22 cellular contexts compared by ENCODE assay signal in the genomic region with DNA sequence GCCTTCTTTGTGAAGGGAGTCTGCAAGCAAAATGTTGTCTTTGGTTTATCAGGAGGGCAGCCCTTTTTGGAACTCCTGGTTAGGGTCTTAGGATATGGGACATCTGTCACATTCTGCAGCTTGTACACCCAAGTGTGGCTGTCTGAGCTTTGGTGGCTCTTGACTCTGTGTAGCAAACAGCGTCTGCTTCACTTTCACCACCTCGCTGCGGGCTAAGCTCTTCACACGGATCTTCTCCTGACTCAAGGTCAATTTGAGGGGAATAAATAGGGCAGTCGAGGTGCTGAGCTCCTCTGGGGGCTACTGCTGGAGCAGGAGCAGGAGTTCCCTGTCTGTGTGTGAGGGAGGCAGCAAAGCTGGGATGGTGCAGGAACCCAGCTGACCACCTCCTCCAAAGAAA. TPM values are rescaled to one million over a fixed set of nuclear protein-coding genes. Genes with fewer than 3 reads are reported as not detected.
DNase-seq lines count a peak whose midpoint lies in the region; ATAC-seq and TF ChIP-seq lines count a peak whose summit lies in the region.
"Had no signal": no experiment of that assay in that cellular context is flagged by ENCODE, and none has a peak within 500 bp of the region (broad histone marks: within the 10 kb centered on the region; RNA-seq: fewer than 3 reads in every experiment).

No MANE protein-coding gene starts in this region.

- TF ChIP-seq CTCF in right atrium auricular region (IDR thresholded peaks at IDR 0.05), result no peak

- peak overlapping the region; percentile 84 to 89 for H3K27ac ChIP-seq in right atrium auricular region
- H3K27ac ChIP-seq in mucosa of rectum (ENCODE audit: low read depth in 2 of 2, low read length in 2 of 2), result peak overlapping the region; percentile 24 to 69
- no peak overlapping the region for H3K27ac ChIP-seq in effector memory CD4-positive, alpha-beta T cell (ENCODE audit: insufficient read depth, low read length, poor library complexity, severe bottlenecking)
- H3K27ac ChIP-seq: left lung, psoas muscle had no signal

- intact Hi-C loops in Right ventricle myocardium superior (cut with DNase I), result no loop called here
- intact Hi-C loops in activated T-helper 2 cell treated with anti-CD3 and anti-CD28 coated beads, Interferon-gamma antibody, Interleukin-2, Interleukin-4, amounts not matched to agents 10 μg/mL and 5 μg/mL and 100 μg/mL, durations not matched to agents 14 hours and 24 hours and 36 hours (cut with micrococcal nuclease), result no loop called here

- H3K36me3 ChIP-seq in right atrium auricular region, result no peaks in the 10 kb centered on the region
- peaks cover 5 to 8% of the 10 kb centered on the region in 2 donors for H3K36me3 ChIP-seq in mucosa of rectum (ENCODE audit: control insufficient read depth in 2 of 2, insufficient read depth in 2 of 2, low read length in 2 of 2)
- no peaks in the 10 kb centered on the region for H3K36me3 ChIP-seq in effector memory CD4-positive, alpha-beta T cell (ENCODE audit: control insufficient read depth, insufficient read depth, low read length)
- H3K36me3 ChIP-seq: left lung had no signal

- H3K27me3 ChIP-seq in right atrium auricular region, result no peaks in the 10 kb centered on the region
- no peaks in the 10 kb centered on the region for H3K27me3 ChIP-seq in mucosa of rectum (ENCODE audit: control insufficient read depth in 2 of 2, insufficient read depth in 2 of 2, low read length in 2 of 2)
- no peaks in the 10 kb centered on the region for H3K27me3 ChIP-seq in effector memory CD4-positive, alpha-beta T cell (replicated peaks; ENCODE audit: control insufficient read depth, insufficient read depth, low read length, poor library complexity, severe bottlenecking)
- H3K27me3 ChIP-seq: left lung had no signal

- H3K4me1 Mint-ChIP-seq in activated T-helper 2 cell treated with anti-CD3 and anti-CD28 coated beads, Interferon-gamma antibody, Interleukin-2, Interleukin-4, amounts not matched to agents 10 μg/mL and 5 μg/mL and 100 μg/mL, durations not matched to agents 14 hours and 24 hours and 36 hours (ENCODE audit: low read depth), result peaks cover 82% of the 10 kb centered on the region

- H3K27me3 Mint-ChIP-seq in activated T-helper 2 cell treated with anti-CD3 and anti-CD28 coated beads, Interferon-gamma antibody, Interleukin-2, Interleukin-4, amounts not matched to agents 10 μg/mL and 5 μg/mL and 100 μg/mL, durations not matched to agents 14 hours and 24 hours and 36 hours (ENCODE audit: low read depth), result no peaks in the 10 kb centered on the region
- H3K27me3 Mint-ChIP-seq: activated CD8-positive, alpha-beta T cell treated with anti-CD3 and anti-CD28 coated beads for 36 hours; activated naive CD4-positive, alpha-beta T cell treated with anti-CD3 and anti-CD28 coated beads, Interleukin-2, amount 10 ng/mL, durations not matched to agents 7 days and 5 days; activated T-cell treated with anti-CD3 and anti-CD28 coated beads, Interleukin-2, amount 50 U/mL, for 24 hours had no signal

- H3K4me1 ChIP-seq in right atrium auricular region, result peaks cover 0 to 87% of the 10 kb centered on the region in 2 donors
- peaks cover 41 to 52% of the 10 kb centered on the region in 2 donors for H3K4me1 ChIP-seq in mucosa of rectum (ENCODE audit: control insufficient read depth in 2 of 2, insufficient read depth in 2 of 2, low read length in 2 of 2)
- no peaks in the 10 kb centered on the region for H3K4me1 ChIP-seq in effector memory CD4-positive, alpha-beta T cell (ENCODE audit: control insufficient read depth, insufficient read depth, low read length, poor library complexity, severe bottlenecking)

- H3K9me3 ChIP-seq in right atrium auricular region (no peaks in the 10 kb centered on the region), mucosa of rectum (ENCODE audit: control insufficient read depth in 2 of 2, low read length in 2 of 2) (no peaks in the 10 kb centered on the region)
- no peaks in the 10 kb centered on the region for H3K9me3 ChIP-seq in effector memory CD4-positive, alpha-beta T cell (ENCODE audit: control insufficient read depth, low read length)
- H3K9me3 ChIP-seq: left lung, psoas muscle had no signal

- H3K36me3 Mint-ChIP-seq in activated T-helper 2 cell treated with anti-CD3 and anti-CD28 coated beads, Interferon-gamma antibody, Interleukin-2, Interleukin-4, amounts not matched to agents 10 μg/mL and 5 μg/mL and 100 μg/mL, durations not matched to agents 14 hours and 24 hours and 36 hours (ENCODE audit: low read depth), result peaks cover 67% of the 10 kb centered on the region
- H3K36me3 Mint-ChIP-seq: WTC11 had no signal

- DNase-seq in right atrium auricular region (ENCODE audit: low spot score), result no peak
- DNase-seq in Right ventricle myocardium superior, result no peak
- no peak for DNase-seq in activated T-helper 2 cell treated with anti-CD3 and anti-CD28 coated beads, Interferon-gamma antibody, Interleukin-2, Interleukin-4, amounts not matched to agents 10 μg/mL and 5 μg/mL and 100 μg/mL, durations not matched to agents 14 hours and 24 hours and 36 hours (ENCODE audit: low spot score)
- DNase-seq in occipital lobe (lab: John Stamatoyannopoulos, UW), result no peak
- no peak for DNase-seq in effector memory CD4-positive, alpha-beta T cell
- DNase-seq in SIG-M5 (lab: John Stamatoyannopoulos, UW), result no peak
- DNase-seq: activated CD8-positive, alpha-beta T cell treated with anti-CD3 and anti-CD28 coated beads for 36 hours; activated naive CD4-positive, alpha-beta T cell treated with anti-CD3 and anti-CD28 coated beads, Interleukin-2, amount 10 ng/mL, durations not matched to agents 7 days and 5 days; activated T-cell treated with anti-CD3 and anti-CD28 coated beads, Interleukin-2, amount 50 U/mL, for 24 hours; aorta; DMS 273 treated with DMSO at 0.1 percent for 48 hours; GF-D8; left lung; NCI-H1105; NCI-H2081 treated with DMSO at 0.1 percent for 48 hours; NCI-H526; psoas muscle; stimulated activated CD4-positive, alpha-beta T cell treated with anti-CD3 and anti-CD28 coated beads, Interleukin-4, amount 100 ng/mL, for 4 hours had no signal

- no peak overlapping the region for H3K9ac ChIP-seq in mucosa of rectum (ENCODE audit: low read depth in 1 of 2, low read length in 2 of 2)

- ATAC-seq in Right ventricle myocardium superior (ENCODE audit: poor library complexity) (no peak), GM18909 (IDR thresholded peaks at IDR 0.05; ENCODE audit: poor library complexity, unreplicated experiment) (no peak)
- ATAC-seq: activated CD8-positive, alpha-beta T cell treated with anti-CD3 and anti-CD28 coated beads for 36 hours; left lung; WTC11 had no signal

- H3K9me3 Mint-ChIP-seq in activated T-helper 2 cell treated with anti-CD3 and anti-CD28 coated beads, Interferon-gamma antibody, Interleukin-2, Interleukin-4, amounts not matched to agents 10 μg/mL and 5 μg/mL and 100 μg/mL, durations not matched to agents 14 hours and 24 hours and 36 hours, result no peaks in the 10 kb centered on the region
- H3K9me3 Mint-ChIP-seq: activated CD8-positive, alpha-beta T cell treated with anti-CD3 and anti-CD28 coated beads for 36 hours; activated naive CD4-positive, alpha-beta T cell treated with anti-CD3 and anti-CD28 coated beads, Interleukin-2, amount 10 ng/mL, durations not matched to agents 7 days and 5 days; activated T-cell treated with anti-CD3 and anti-CD28 coated beads, Interleukin-2, amount 50 U/mL, for 24 hours; neural crest cell; WTC11 had no signal

- no peak overlapping the region for H3K4me3 Mint-ChIP-seq in activated T-helper 2 cell treated with anti-CD3 and anti-CD28 coated beads, Interferon-gamma antibody, Interleukin-2, Interleukin-4, amounts not matched to agents 10 μg/mL and 5 μg/mL and 100 μg/mL, durations not matched to agents 14 hours and 24 hours and 36 hours (ENCODE audit: low read depth)
- H3K4me3 Mint-ChIP-seq: activated CD8-positive, alpha-beta T cell treated with anti-CD3 and anti-CD28 coated beads for 36 hours; activated naive CD4-positive, alpha-beta T cell treated with anti-CD3 and anti-CD28 coated beads, Interleukin-2, amount 10 ng/mL, durations not matched to agents 7 days and 5 days; activated T-cell treated with anti-CD3 and anti-CD28 coated beads, Interleukin-2, amount 50 U/mL, for 24 hours; neural crest cell; WTC11 had no signal

- H3K27ac Mint-ChIP-seq in activated T-helper 2 cell treated with anti-CD3 and anti-CD28 coated beads, Interferon-gamma antibody, Interleukin-2, Interleukin-4, amounts not matched to agents 10 μg/mL and 5 μg/mL and 100 μg/mL, durations not matched to agents 14 hours and 24 hours and 36 hours, result peak overlapping the region; percentile 54
- H3K27ac Mint-ChIP-seq: activated CD8-positive, alpha-beta T cell treated with anti-CD3 and anti-CD28 coated beads for 36 hours; activated naive CD4-positive, alpha-beta T cell treated with anti-CD3 and anti-CD28 coated beads, Interleukin-2, amount 10 ng/mL, durations not matched to agents 7 days and 5 days; activated T-cell treated with anti-CD3 and anti-CD28 coated beads, Interleukin-2, amount 50 U/mL, for 24 hours; WTC11 had no signal

- H3K4me3 ChIP-seq in right atrium auricular region, result no peak overlapping the region
- H3K4me3 ChIP-seq in mucosa of rectum (ENCODE audit: low read length in 2 of 2), result no peak overlapping the region
- H3K4me3 ChIP-seq in effector memory CD4-positive, alpha-beta T cell (ENCODE audit: insufficient read depth, low read depth, low read length, poor library complexity, severe bottlenecking), result no peak overlapping the region
- H3K4me3 ChIP-seq: left lung, psoas muscle had no signal

RNA-seq across cellular contexts. Expression of a gene that starts 10.6 kb away (rescaled TPM):
- total RNA-seq in right atrium auricular region (10 to 100 TPM; 77.6 to 84.5 TPM), Right ventricle myocardium superior (34.8 TPM), occipital lobe (28.2 TPM)
- total RNA-seq in activated T-helper 2 cell treated with anti-CD3 and anti-CD28 coated beads, Interferon-gamma antibody, Interleukin-2, Interleukin-4, amounts not matched to agents 10 μg/mL and 5 μg/mL and 100 μg/mL, durations not matched to agents 14 hours and 24 hours and 36 hours, result 736 TPM in 2 replicates
